In the genomic region with DNA sequence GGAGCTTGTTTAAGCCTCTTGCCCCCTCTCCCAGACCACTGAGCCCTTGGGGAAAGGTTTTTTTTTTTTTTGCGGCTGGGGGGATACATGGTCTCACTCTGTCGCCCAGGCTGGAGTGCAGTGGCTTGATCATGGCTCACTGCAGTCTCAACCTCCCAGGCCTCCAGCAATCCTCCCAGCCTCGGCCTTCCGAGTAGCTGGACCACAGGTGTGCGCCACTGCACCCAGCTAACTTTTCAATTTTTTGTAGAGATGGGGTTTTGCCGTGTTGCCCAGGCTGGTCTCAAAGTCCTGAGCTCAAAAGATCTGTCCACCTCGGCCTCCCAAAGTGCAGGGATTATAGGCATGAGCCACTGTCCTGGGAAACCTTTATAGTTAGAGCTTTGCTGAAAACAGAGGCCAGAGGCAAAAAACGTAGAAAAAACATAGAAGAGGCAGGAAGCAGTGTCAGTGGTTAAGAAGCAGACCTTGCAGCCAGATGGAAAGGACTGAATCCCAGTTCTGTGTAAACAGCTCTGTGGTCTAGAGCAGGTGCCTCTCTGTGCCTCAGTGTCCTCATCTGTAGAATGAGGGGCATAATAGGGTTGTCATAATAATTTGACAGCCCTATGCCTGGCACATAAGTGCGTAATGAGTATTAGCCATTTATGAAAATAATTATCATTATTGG, we compare ENCODE assay signal across 12 cellular contexts. TPM values are rescaled to one million over a fixed set of nuclear protein-coding genes. Genes with fewer than 3 reads are reported as not detected.
DNase-seq lines count a peak whose midpoint lies in the region; ATAC-seq and TF ChIP-seq lines count a peak whose summit lies in the region.
"Had no signal": no experiment of that assay in that cellular context is flagged by ENCODE, and none has a peak within 500 bp of the region (broad histone marks: within the 10 kb centered on the region; RNA-seq: fewer than 3 reads in every experiment).

No MANE protein-coding gene starts in this region.

- no peak for ATAC-seq in stimulated activated naive B cell treated with anti-CD40 and anti-IgM and Interleukin-4, amounts not matched to agents 10 μg/mL and 1 μg/mL and 100 μg/mL, for 72 hours (replicated peaks)
- no peak for ATAC-seq in GM18520 (IDR thresholded peaks at IDR 0.05; ENCODE audit: unreplicated experiment)

- peaks cover 88% of the 10 kb centered on the region for H3K4me1 Mint-ChIP-seq in activated naive CD4-positive, alpha-beta T cell treated with anti-CD3 and anti-CD28 coated beads for 36 hours (ENCODE audit: low read depth)
- peaks cover 66 to 92% of the 10 kb centered on the region in 2 donors for H3K4me1 Mint-ChIP-seq in stimulated activated naive B cell treated with anti-CD40 and anti-IgM and Interleukin-4, amounts not matched to agents 10 μg/mL and 1 μg/mL and 100 μg/mL, for 72 hours

- H3K27ac Mint-ChIP-seq in activated naive CD4-positive, alpha-beta T cell treated with anti-CD3 and anti-CD28 coated beads for 36 hours = peak overlapping the region; percentile 86
- H3K27ac Mint-ChIP-seq in stimulated activated naive B cell treated with anti-CD40 and anti-IgM and Interleukin-4, amounts not matched to agents 10 μg/mL and 1 μg/mL and 100 μg/mL, for 72 hours = peak overlapping the region; percentile 95

- H3K27me3 ChIP-seq in Peyer's patch = no peaks in the 10 kb centered on the region
- no peaks in the 10 kb centered on the region for H3K27me3 ChIP-seq in effector memory CD4-positive, alpha-beta T cell (replicated peaks; ENCODE audit: control insufficient read depth, insufficient read depth, low read length, poor library complexity, severe bottlenecking)

- peak overlapping the region; percentile 54 for H3K4me3 Mint-ChIP-seq in activated naive CD4-positive, alpha-beta T cell treated with anti-CD3 and anti-CD28 coated beads for 36 hours
- peak overlapping the region; percentile 53 to 66 for H3K4me3 Mint-ChIP-seq in stimulated activated naive B cell treated with anti-CD40 and anti-IgM and Interleukin-4, amounts not matched to agents 10 μg/mL and 1 μg/mL and 100 μg/mL, for 72 hours

- peaks cover 2 to 49% (median 28%) of the 10 kb centered on the region in 4 donors for H3K4me1 ChIP-seq in Peyer's patch
- peaks cover 60% of the 10 kb centered on the region for H3K4me1 ChIP-seq in effector memory CD4-positive, alpha-beta T cell (ENCODE audit: control insufficient read depth, insufficient read depth, low read length, poor library complexity, severe bottlenecking)

- no peak for TF ChIP-seq CTCF in Peyer's patch (IDR thresholded peaks at IDR 0.05)

- no peaks in the 10 kb centered on the region for H3K27me3 Mint-ChIP-seq in activated naive CD4-positive, alpha-beta T cell treated with anti-CD3 and anti-CD28 coated beads for 36 hours (ENCODE audit: low read depth)
- no peaks in the 10 kb centered on the region for H3K27me3 Mint-ChIP-seq in stimulated activated naive B cell treated with anti-CD40 and anti-IgM and Interleukin-4, amounts not matched to agents 10 μg/mL and 1 μg/mL and 100 μg/mL, for 72 hours

- intact Hi-C loops in activated naive CD4-positive, alpha-beta T cell treated with anti-CD3 and anti-CD28 coated beads for 36 hours (cut with micrococcal nuclease) = loop anchor here (1.0 to 10.0 kb wide), 3 partner anchors 8 to 890 kb away; a partner anchor contains a TSS

- TF ChIP-seq POLR2A in Peyer's patch (IDR thresholded peaks at IDR 0.05) = no peak

- no peak for DNase-seq in activated naive CD4-positive, alpha-beta T cell treated with anti-CD3 and anti-CD28 coated beads for 36 hours
- no peak for DNase-seq in activated naive CD4-positive, alpha-beta T cell (lab: John Stamatoyannopoulos, UW)
- peak in 1 of 3 donors; percentile 37 for DNase-seq in Peyer's patch
- DNase-seq in effector memory CD4-positive, alpha-beta T cell = no peak
- DNase-seq in stimulated activated naive B cell treated with anti-CD40 and anti-IgM and Interleukin-4, amounts not matched to agents 10 μg/mL and 1 μg/mL and 100 μg/mL, for 72 hours = no peak
- DNase-seq in DMS153 treated with DMSO at 0.1 percent for 48 hours (lab: John Stamatoyannopoulos, UW; ENCODE audit: unreplicated experiment) = no peak
- DNase-seq in HK-2 (ENCODE audit: unreplicated experiment) = no peak
- DNase-seq: midbrain; NCI-H1417 treated with DMSO at 0.1 percent for 48 hours; posterior cingulate gyrus; stimulated activated CD4-positive, alpha-beta T cell treated with anti-CD3 and anti-CD28 coated beads, Interleukin-15, amount 100 ng/mL, for 24 hours had no signal

- H3K9me3 Mint-ChIP-seq in activated naive CD4-positive, alpha-beta T cell treated with anti-CD3 and anti-CD28 coated beads for 36 hours = no peaks in the 10 kb centered on the region
- H3K9me3 Mint-ChIP-seq in stimulated activated naive B cell treated with anti-CD40 and anti-IgM and Interleukin-4, amounts not matched to agents 10 μg/mL and 1 μg/mL and 100 μg/mL, for 72 hours = no peaks in the 10 kb centered on the region

- H3K36me3 ChIP-seq in Peyer's patch = no peaks in the 10 kb centered on the region
- no peaks in the 10 kb centered on the region for H3K36me3 ChIP-seq in effector memory CD4-positive, alpha-beta T cell (ENCODE audit: control insufficient read depth, insufficient read depth, low read length)

- H3K9me3 ChIP-seq in Peyer's patch = no peaks in the 10 kb centered on the region
- no peaks in the 10 kb centered on the region for H3K9me3 ChIP-seq in effector memory CD4-positive, alpha-beta T cell (ENCODE audit: control insufficient read depth, low read length)

- no peaks in the 10 kb centered on the region for H3K36me3 Mint-ChIP-seq in activated naive CD4-positive, alpha-beta T cell treated with anti-CD3 and anti-CD28 coated beads for 36 hours (ENCODE audit: low read depth)
- peaks cover 12 to 13% of the 10 kb centered on the region in 2 donors for H3K36me3 Mint-ChIP-seq in stimulated activated naive B cell treated with anti-CD40 and anti-IgM and Interleukin-4, amounts not matched to agents 10 μg/mL and 1 μg/mL and 100 μg/mL, for 72 hours

- H3K27ac ChIP-seq in Peyer's patch = peak overlapping the region; percentile 45 to 84 (median 71)
- H3K27ac ChIP-seq in effector memory CD4-positive, alpha-beta T cell (ENCODE audit: insufficient read depth, low read length, poor library complexity, severe bottlenecking) = peak overlapping the region; percentile 54

- no peak overlapping the region for H3K4me3 ChIP-seq in Peyer's patch
- H3K4me3 ChIP-seq in effector memory CD4-positive, alpha-beta T cell (ENCODE audit: insufficient read depth, low read depth, low read length, poor library complexity, severe bottlenecking) = peak overlapping the region; percentile 22

- CTCF ChIA-PET in activated naive CD4-positive, alpha-beta T cell treated with anti-CD3 and anti-CD28 coated beads for 36 hours (lab: Charles Lee) = interaction anchor here (0.6 to 6.5 kb wide), 4 partner anchors 26 to 50 kb away, joined by 3 to 36 read pairs (median 6); no protein-coding TSS in a partner anchor

RNA-seq across cellular contexts. Expression of a gene that starts 33.1 kb away (rescaled TPM):
- 10 to 100 TPM; 59.1 to 60.2 TPM for total RNA-seq in activated naive CD4-positive, alpha-beta T cell treated with anti-CD3 and anti-CD28 coated beads for 36 hours
- total RNA-seq in Peyer's patch = 10 to 100 TPM in 2 of 4 donors, 1 to 10 TPM in 2; 5.7 to 41.3 (median 10.5) TPM
